Comparison of ENCODE assay signal across 1 cellular context in the genomic region with DNA sequence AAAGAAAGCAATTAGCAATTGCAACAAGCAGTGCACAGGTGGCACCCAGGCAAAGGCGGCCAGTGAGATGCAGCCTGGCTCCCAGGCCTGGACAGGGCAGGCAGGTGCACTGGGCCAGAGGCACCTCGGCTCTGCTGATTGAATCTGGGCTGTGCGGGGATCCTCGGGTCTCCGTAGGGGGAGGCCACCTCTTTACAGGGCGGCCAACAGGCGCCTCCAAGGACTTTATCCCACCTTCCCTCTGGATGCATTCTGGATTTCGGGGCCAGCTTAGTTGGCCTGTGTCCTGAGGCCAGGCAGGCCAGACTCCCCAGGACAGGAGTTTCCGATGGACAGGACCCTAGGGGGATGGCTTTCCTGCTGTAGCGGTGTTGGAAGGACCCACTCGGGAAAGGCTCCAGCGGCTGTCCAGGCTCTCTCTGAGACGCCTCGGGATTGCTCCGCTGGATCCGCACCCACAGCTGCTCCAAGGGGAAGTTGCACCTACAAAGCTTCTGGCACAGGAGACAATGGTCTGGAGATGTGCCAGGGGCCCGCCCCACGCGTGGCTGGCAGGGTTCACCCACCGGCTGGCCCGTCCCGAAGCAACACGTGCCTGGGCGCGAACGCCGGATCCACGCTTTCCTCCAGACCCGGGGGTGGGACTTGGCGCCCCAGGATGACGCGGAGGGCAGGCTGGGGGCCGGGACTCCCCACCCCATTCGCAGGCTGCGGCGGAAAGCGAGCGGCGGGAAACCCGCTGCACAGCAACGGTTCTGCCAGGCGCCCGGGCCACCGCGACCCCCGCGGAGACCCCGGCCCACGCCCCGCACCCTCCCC.
A peak's percentile ranks its signal among the peaks of the same experiment; 100 is the strongest.
TF ChIP-seq lines count a peak whose summit lies in the region.

No MANE protein-coding gene starts in this region.

TF ChIP-seq in HepG2, 621 proteins besides CTCF, POLR2A, EP300 and RAD21 (continued from another document and continues in another):
- TF ChIP-seq TFDP1 (CRISPR knock-in tag; IDR thresholded peaks at IDR 0.05; ENCODE audit: borderline replicate concordance), result peak; percentile 78; the same call in 1 of the 2 replicates
- TF ChIP-seq FIP1L1 (IDR thresholded peaks at IDR 0.05; ENCODE audit: borderline replicate concordance, insufficient read depth, low read depth, low read length), result no peak
- TF ChIP-seq UBTF (CRISPR knock-in tag; IDR thresholded peaks at IDR 0.05), result peak; percentile 25; the same call in 1 of the 2 replicates
- 0 out of 2 replicates have a peak, but pooled peaks have one; percentile 23 for TF ChIP-seq ZBTB33 (CRISPR knock-in tag; IDR thresholded peaks at IDR 0.05)
- TF ChIP-seq GZF1 (CRISPR knock-in tag; IDR thresholded peaks at IDR 0.05), result no peak
- TF ChIP-seq, protein P1, sequence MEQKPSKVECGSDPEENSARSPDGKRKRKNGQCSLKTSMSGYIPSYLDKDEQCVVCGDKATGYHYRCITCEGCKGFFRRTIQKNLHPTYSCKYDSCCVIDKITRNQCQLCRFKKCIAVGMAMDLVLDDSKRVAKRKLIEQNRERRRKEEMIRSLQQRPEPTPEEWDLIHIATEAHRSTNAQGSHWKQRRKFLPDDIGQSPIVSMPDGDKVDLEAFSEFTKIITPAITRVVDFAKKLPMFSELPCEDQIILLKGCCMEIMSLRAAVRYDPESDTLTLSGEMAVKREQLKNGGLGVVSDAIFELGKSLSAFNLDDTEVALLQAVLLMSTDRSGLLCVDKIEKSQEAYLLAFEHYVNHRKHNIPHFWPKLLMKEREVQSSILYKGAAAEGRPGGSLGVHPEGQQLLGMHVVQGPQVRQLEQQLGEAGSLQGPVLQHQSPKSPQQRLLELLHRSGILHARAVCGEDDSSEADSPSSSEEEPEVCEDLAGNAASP (CRISPR knock-in tag; IDR thresholded peaks at IDR 0.05; ENCODE audit: borderline replicate concordance), result no peak
- TF ChIP-seq, protein P2, sequence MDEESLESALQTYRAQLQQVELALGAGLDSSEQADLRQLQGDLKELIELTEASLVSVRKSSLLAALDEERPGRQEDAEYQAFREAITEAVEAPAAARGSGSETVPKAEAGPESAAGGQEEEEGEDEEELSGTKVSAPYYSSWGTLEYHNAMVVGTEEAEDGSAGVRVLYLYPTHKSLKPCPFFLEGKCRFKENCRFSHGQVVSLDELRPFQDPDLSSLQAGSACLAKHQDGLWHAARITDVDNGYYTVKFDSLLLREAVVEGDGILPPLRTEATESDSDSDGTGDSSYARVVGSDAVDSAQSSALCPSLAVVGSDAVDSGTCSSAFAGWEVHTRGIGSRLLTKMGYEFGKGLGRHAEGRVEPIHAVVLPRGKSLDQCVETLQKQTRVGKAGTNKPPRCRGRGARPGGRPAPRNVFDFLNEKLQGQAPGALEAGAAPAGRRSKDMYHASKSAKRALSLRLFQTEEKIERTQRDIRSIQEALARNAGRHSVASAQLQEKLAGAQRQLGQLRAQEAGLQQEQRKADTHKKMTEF (CRISPR knock-in tag; IDR thresholded peaks at IDR 0.05), result peak; percentile 58; the same call in 1 of the 2 replicates
- TF ChIP-seq CREB1 (IDR thresholded peaks at IDR 0.05), result peak; percentile 49; the same call in 1 of the 2 replicates
- no peak for TF ChIP-seq CREB1 (CRISPR knock-in tag; IDR thresholded peaks at IDR 0.05)
- no peak for TF ChIP-seq ZNF441 (CRISPR knock-in tag; IDR thresholded peaks at IDR 0.05; ENCODE audit: borderline replicate concordance)
- TF ChIP-seq CHD2 (IDR thresholded peaks at IDR 0.05; ENCODE audit: low read depth, low read length), result no peak
- no peak for TF ChIP-seq ZNF780A (CRISPR knock-in tag; IDR thresholded peaks at IDR 0.05)
- TF ChIP-seq, protein P3, sequence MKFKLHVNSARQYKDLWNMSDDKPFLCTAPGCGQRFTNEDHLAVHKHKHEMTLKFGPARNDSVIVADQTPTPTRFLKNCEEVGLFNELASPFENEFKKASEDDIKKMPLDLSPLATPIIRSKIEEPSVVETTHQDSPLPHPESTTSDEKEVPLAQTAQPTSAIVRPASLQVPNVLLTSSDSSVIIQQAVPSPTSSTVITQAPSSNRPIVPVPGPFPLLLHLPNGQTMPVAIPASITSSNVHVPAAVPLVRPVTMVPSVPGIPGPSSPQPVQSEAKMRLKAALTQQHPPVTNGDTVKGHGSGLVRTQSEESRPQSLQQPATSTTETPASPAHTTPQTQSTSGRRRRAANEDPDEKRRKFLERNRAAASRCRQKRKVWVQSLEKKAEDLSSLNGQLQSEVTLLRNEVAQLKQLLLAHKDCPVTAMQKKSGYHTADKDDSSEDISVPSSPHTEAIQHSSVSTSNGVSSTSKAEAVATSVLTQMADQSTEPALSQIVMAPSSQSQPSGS (CRISPR knock-in tag; IDR thresholded peaks at IDR 0.05), result no peak
- peak; percentile 97 for TF ChIP-seq MYC (CRISPR knock-in tag; IDR thresholded peaks at IDR 0.05; ENCODE audit: borderline replicate concordance)
- TF ChIP-seq, protein P4, sequence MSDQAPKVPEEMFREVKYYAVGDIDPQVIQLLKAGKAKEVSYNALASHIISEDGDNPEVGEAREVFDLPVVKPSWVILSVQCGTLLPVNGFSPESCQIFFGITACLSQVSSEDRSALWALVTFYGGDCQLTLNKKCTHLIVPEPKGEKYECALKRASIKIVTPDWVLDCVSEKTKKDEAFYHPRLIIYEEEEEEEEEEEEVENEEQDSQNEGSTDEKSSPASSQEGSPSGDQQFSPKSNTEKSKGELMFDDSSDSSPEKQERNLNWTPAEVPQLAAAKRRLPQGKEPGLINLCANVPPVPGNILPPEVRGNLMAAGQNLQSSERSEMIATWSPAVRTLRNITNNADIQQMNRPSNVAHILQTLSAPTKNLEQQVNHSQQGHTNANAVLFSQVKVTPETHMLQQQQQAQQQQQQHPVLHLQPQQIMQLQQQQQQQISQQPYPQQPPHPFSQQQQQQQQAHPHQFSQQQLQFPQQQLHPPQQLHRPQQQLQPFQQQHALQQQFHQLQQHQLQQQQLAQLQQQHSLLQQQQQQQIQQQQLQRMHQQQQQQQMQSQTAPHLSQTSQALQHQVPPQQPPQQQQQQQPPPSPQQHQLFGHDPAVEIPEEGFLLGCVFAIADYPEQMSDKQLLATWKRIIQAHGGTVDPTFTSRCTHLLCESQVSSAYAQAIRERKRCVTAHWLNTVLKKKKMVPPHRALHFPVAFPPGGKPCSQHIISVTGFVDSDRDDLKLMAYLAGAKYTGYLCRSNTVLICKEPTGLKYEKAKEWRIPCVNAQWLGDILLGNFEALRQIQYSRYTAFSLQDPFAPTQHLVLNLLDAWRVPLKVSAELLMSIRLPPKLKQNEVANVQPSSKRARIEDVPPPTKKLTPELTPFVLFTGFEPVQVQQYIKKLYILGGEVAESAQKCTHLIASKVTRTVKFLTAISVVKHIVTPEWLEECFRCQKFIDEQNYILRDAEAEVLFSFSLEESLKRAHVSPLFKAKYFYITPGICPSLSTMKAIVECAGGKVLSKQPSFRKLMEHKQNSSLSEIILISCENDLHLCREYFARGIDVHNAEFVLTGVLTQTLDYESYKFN (CRISPR knock-in tag; conservative IDR thresholded peaks at IDR 0.05), result no peak
- TF ChIP-seq, protein P5, sequence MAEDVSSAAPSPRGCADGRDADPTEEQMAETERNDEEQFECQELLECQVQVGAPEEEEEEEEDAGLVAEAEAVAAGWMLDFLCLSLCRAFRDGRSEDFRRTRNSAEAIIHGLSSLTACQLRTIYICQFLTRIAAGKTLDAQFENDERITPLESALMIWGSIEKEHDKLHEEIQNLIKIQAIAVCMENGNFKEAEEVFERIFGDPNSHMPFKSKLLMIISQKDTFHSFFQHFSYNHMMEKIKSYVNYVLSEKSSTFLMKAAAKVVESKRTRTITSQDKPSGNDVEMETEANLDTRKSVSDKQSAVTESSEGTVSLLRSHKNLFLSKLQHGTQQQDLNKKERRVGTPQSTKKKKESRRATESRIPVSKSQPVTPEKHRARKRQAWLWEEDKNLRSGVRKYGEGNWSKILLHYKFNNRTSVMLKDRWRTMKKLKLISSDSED (CRISPR knock-in tag; IDR thresholded peaks at IDR 0.05), result no peak
- no peak for TF ChIP-seq FOXO1 (CRISPR knock-in tag; IDR thresholded peaks at IDR 0.05)
- TF ChIP-seq ZNF564 (CRISPR knock-in tag; IDR thresholded peaks at IDR 0.05), result 0 out of 2 replicates have a peak, but pooled peaks have one; percentile 56
- TF ChIP-seq, protein P6, sequence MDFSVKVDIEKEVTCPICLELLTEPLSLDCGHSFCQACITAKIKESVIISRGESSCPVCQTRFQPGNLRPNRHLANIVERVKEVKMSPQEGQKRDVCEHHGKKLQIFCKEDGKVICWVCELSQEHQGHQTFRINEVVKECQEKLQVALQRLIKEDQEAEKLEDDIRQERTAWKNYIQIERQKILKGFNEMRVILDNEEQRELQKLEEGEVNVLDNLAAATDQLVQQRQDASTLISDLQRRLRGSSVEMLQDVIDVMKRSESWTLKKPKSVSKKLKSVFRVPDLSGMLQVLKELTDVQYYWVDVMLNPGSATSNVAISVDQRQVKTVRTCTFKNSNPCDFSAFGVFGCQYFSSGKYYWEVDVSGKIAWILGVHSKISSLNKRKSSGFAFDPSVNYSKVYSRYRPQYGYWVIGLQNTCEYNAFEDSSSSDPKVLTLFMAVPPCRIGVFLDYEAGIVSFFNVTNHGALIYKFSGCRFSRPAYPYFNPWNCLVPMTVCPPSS (IDR thresholded peaks at IDR 0.05), result no peak
- no peak for TF ChIP-seq ZFYVE20 (CRISPR knock-in tag; IDR thresholded peaks at IDR 0.05; ENCODE audit: borderline replicate concordance, low read depth)
- TF ChIP-seq NR2F1 (CRISPR knock-in tag; IDR thresholded peaks at IDR 0.05), result no peak
- TF ChIP-seq NFKB2 (CRISPR knock-in tag; IDR thresholded peaks at IDR 0.05; ENCODE audit: borderline replicate concordance), result no peak
- no peak for TF ChIP-seq NCOR1 (IDR thresholded peaks at IDR 0.05; ENCODE audit: borderline replicate concordance, low read length)
- no peak for TF ChIP-seq ISL2 (CRISPR knock-in tag; IDR thresholded peaks at IDR 0.05)
- no peak for TF ChIP-seq SMC3 (IDR thresholded peaks at IDR 0.05; ENCODE audit: low read length)
- no peak for TF ChIP-seq NONO (IDR thresholded peaks at IDR 0.05)
- TF ChIP-seq NONO (CRISPR knock-in tag; conservative IDR thresholded peaks at IDR 0.05), result no peak
- 0 out of 2 replicates have a peak, but pooled peaks have one; percentile 15 for TF ChIP-seq MNT (IDR thresholded peaks at IDR 0.05)
- no peak for TF ChIP-seq PITX1 (CRISPR knock-in tag; IDR thresholded peaks at IDR 0.05)
